ENCODE assay signal across 9 cellular contexts in genomic region chr3:139718415-139718814, GRCh38. TPM values are rescaled to one million over a fixed set of nuclear protein-coding genes. Genes with fewer than 3 reads are reported as not detected.
DNase-seq lines count a peak whose midpoint lies in the region; ATAC-seq and TF ChIP-seq lines count a peak whose summit lies in the region.
"Had no signal": no experiment of that assay in that cellular context is flagged by ENCODE, and none has a peak within 500 bp of the region (broad histone marks: within the 10 kb centered on the region; RNA-seq: fewer than 3 reads in every experiment).

No MANE protein-coding gene starts in this region.

- no peak overlapping the region for H3K27ac ChIP-seq in mesenchymal stem cell (ENCODE audit: low read length, poor library complexity, severe bottlenecking)

- H3K4me1 Mint-ChIP-seq in stimulated activated memory B cell treated with anti-CD40 and anti-IgM and Interleukin-4, amounts not matched to agents 10 μg/mL and 1 μg/mL and 100 μg/mL, for 72 hours: no peaks in the 10 kb centered on the region

- no peak overlapping the region for H2AFZ ChIP-seq in mesenchymal stem cell (ENCODE audit: low read depth, low read length)

- H3K14ac ChIP-seq in mesenchymal stem cell (ENCODE audit: low read length in 2 of 2): no peak overlapping the region

- H3K4ac ChIP-seq in mesenchymal stem cell (ENCODE audit: low read depth in 1 of 2, low read length in 2 of 2): no peak overlapping the region

- H3K4me3 Mint-ChIP-seq in stimulated activated memory B cell treated with anti-CD40 and anti-IgM and Interleukin-4, amounts not matched to agents 10 μg/mL and 1 μg/mL and 100 μg/mL, for 72 hours: no peak overlapping the region

- no peaks in the 10 kb centered on the region for H3K36me3 Mint-ChIP-seq in stimulated activated memory B cell treated with anti-CD40 and anti-IgM and Interleukin-4, amounts not matched to agents 10 μg/mL and 1 μg/mL and 100 μg/mL, for 72 hours

- H3K27me3 Mint-ChIP-seq in stimulated activated memory B cell treated with anti-CD40 and anti-IgM and Interleukin-4, amounts not matched to agents 10 μg/mL and 1 μg/mL and 100 μg/mL, for 72 hours: no peaks in the 10 kb centered on the region

- H3K79me1 ChIP-seq in mesenchymal stem cell (replicated peaks; ENCODE audit: low read length, poor library complexity, severe bottlenecking): no peaks in the 10 kb centered on the region

- H2BK12ac ChIP-seq in mesenchymal stem cell (ENCODE audit: low read length in 2 of 2): no peak overlapping the region

- DNase-seq in COLO829 (ENCODE audit: low spot score) (peak; percentile 38), M059J (ENCODE audit: low read depth) (peak; percentile 74), cardiac fibroblast (ENCODE audit: low read depth in 2 of 2) (peak; percentile 53 to 57), mesenchymal stem cell (peak; percentile 53)
- DNase-seq in activated CD4-positive, alpha-beta T cell treated with anti-CD3 and anti-CD28 coated beads, Interleukin-2, amount 50 U/mL, for 4 hours: no peak
- no peak for DNase-seq in stimulated activated CD4-positive, alpha-beta T cell treated with anti-CD3 and anti-CD28 coated beads, Interleukin-4, amount 100 ng/mL, for 24 hours
- DNase-seq: stimulated activated CD4-positive, alpha-beta T cell treated with anti-CD3 and anti-CD28 coated beads, Interleukin-2, amount 100 ng/mL, for 48 hours had no signal

- H3K9me3 ChIP-seq in mesenchymal stem cell (ENCODE audit: control insufficient read depth, low read length): no peaks in the 10 kb centered on the region

- no peaks in the 10 kb centered on the region for H3K4me1 ChIP-seq in mesenchymal stem cell (ENCODE audit: control insufficient read depth, insufficient read depth, low read depth, low read length)

- H4K91ac ChIP-seq in mesenchymal stem cell (ENCODE audit: low read length): no peak overlapping the region

- ATAC-seq in stimulated activated memory B cell treated with anti-CD40 and anti-IgM and Interleukin-4, amounts not matched to agents 10 μg/mL and 1 μg/mL and 100 μg/mL, for 72 hours: no peak
- no peak for ATAC-seq in GM18520 (IDR thresholded peaks at IDR 0.05; ENCODE audit: unreplicated experiment)

- H2AK5ac ChIP-seq in mesenchymal stem cell (ENCODE audit: low read length, severe bottlenecking): peak overlapping the region; percentile 4

- peaks cover 24 to 38% of the 10 kb centered on the region in 2 experiments for H3K27me3 ChIP-seq in mesenchymal stem cell (ENCODE audit: control insufficient read depth in 1 of 2, insufficient read depth in 1 of 2, low read length in 2 of 2)

- no peak overlapping the region for H3K27ac Mint-ChIP-seq in stimulated activated memory B cell treated with anti-CD40 and anti-IgM and Interleukin-4, amounts not matched to agents 10 μg/mL and 1 μg/mL and 100 μg/mL, for 72 hours

- no peak overlapping the region for H2BK120ac ChIP-seq in mesenchymal stem cell (ENCODE audit: low read depth, low read length)

- peak; percentile 62 for TF ChIP-seq CTCF in cardiac fibroblast (IDR thresholded peaks at IDR 0.05; ENCODE audit: low read depth, low read length)

- no peak overlapping the region for H3K23ac ChIP-seq in mesenchymal stem cell (ENCODE audit: low read length in 2 of 2)

- no peaks in the 10 kb centered on the region for H3K9me3 Mint-ChIP-seq in stimulated activated memory B cell treated with anti-CD40 and anti-IgM and Interleukin-4, amounts not matched to agents 10 μg/mL and 1 μg/mL and 100 μg/mL, for 72 hours

- H3K18ac ChIP-seq in mesenchymal stem cell (ENCODE audit: low read depth in 1 of 2, low read length in 2 of 2): no peak overlapping the region

- H2BK15ac ChIP-seq in mesenchymal stem cell (ENCODE audit: low read depth, poor library complexity, severe bottlenecking): no peak overlapping the region

- H2BK5ac ChIP-seq in mesenchymal stem cell (ENCODE audit: low read depth, low read length, poor library complexity, severe bottlenecking): no peak overlapping the region

- no peaks in the 10 kb centered on the region for H3K36me3 ChIP-seq in mesenchymal stem cell (ENCODE audit: control insufficient read depth in 1 of 2, insufficient read depth in 2 of 2, low read depth in 1 of 2, low read length in 2 of 2)

- WGBS in mesenchymal stem cell: 16% methylated on average over 2 of the region's 3 CpGs

- no peak overlapping the region for H3K4me3 ChIP-seq in cardiac fibroblast (replicated peaks in 1 of 2; ENCODE audit: low read depth in 2 of 2, low read length in 2 of 2)
- H3K4me3 ChIP-seq in mesenchymal stem cell (ENCODE audit: insufficient read depth in 1 of 2, low read depth in 1 of 2, low read length in 2 of 2): no peak overlapping the region

- no peak overlapping the region for H3K9ac ChIP-seq in mesenchymal stem cell (ENCODE audit: low read length)

- no peak overlapping the region for H3K4me2 ChIP-seq in mesenchymal stem cell (ENCODE audit: low read length, poor library complexity, severe bottlenecking)

- no peak overlapping the region for H4K8ac ChIP-seq in mesenchymal stem cell (ENCODE audit: low read length)

RNA-seq across cellular contexts. Expression of gene NMNAT3, which starts 40.6 kb away (rescaled TPM):
- 3.2 and 13.1 TPM in 2 replicates for total RNA-seq in M059J (2014; rRNA removed; shearing (Covaris generic))
- 0.10 TPM for polyA plus RNA-seq in mesenchymal stem cell (2013, experiment 1 of 2)
- 0.12 TPM for polyA plus RNA-seq in mesenchymal stem cell (2013, experiment 2 of 2)

Comparison
In these comparisons a context has a peak if more than half of its experiments do, and no peak if none do; other contexts are left out.
1. DNase-seq: peak in COLO829 (single experiment), M059J (single experiment), cardiac fibroblast (2 of 2) and mesenchymal stem cell (single experiment); none in activated CD4-positive, alpha-beta T cell treated with anti-CD3 and anti-CD28 coated beads, Interleukin-2, amount 50 U/mL, for 4 hours (0 of 2) and stimulated activated CD4-positive, alpha-beta T cell treated with anti-CD3 and anti-CD28 coated beads, Interleukin-4, amount 100 ng/mL, for 24 hours (single experiment).